Comparison of ENCODE assay signal across 17 cellular contexts in genomic region chr9:122364117-122364782, GRCh38. TPM values are rescaled to one million over a fixed set of nuclear protein-coding genes. Genes with fewer than 3 reads are reported as not detected.
DNase-seq lines count a peak whose midpoint lies in the region; ATAC-seq and TF ChIP-seq lines count a peak whose summit lies in the region.
"Had no signal": no experiment of that assay in that cellular context is flagged by ENCODE, and none has a peak within 500 bp of the region (broad histone marks: within the 10 kb centered on the region; RNA-seq: fewer than 3 reads in every experiment).

No MANE protein-coding gene starts in this region.

- no peaks in the 10 kb centered on the region for H3K36me3 ChIP-seq in rectal smooth muscle tissue (ENCODE audit: control insufficient read depth, insufficient read depth, low read length)

- no peak overlapping the region for H3K4me3 Mint-ChIP-seq in HFFc6
- H3K4me3 Mint-ChIP-seq: CD8-positive, alpha-beta T cell had no signal

- 0 out of 2 replicates have a peak overlapping the region, but pooled peaks have one; percentile 17 for H3K27ac Mint-ChIP-seq in HFFc6
- H3K27ac Mint-ChIP-seq: CD8-positive, alpha-beta T cell had no signal

- peaks cover 8% of the 10 kb centered on the region; the same call in 1 of the 2 replicates for H3K36me3 Mint-ChIP-seq in HFFc6 (ENCODE audit: low read depth)
- H3K36me3 Mint-ChIP-seq: CD8-positive, alpha-beta T cell had no signal

- peaks cover 50% of the 10 kb centered on the region for H3K4me1 Mint-ChIP-seq in HFFc6 (ENCODE audit: low read depth)

- H3K4me1 ChIP-seq in rectal smooth muscle tissue (ENCODE audit: control insufficient read depth, insufficient read depth, low read length): peaks cover 10% of the 10 kb centered on the region

- ATAC-seq in esophagus mucosa (peak; percentile 24), GM21825 (IDR thresholded peaks at IDR 0.05; ENCODE audit: unreplicated experiment) (no peak), GM18907 (IDR thresholded peaks at IDR 0.05; ENCODE audit: unreplicated experiment) (no peak)
- ATAC-seq: CD8-positive, alpha-beta T cell; HCT116 had no signal

- no peak overlapping the region for H3K4me3 ChIP-seq in rectal smooth muscle tissue (ENCODE audit: low read length)
- H3K4me3 ChIP-seq: PC-9 had no signal

- H3K27me3 ChIP-seq in rectal smooth muscle tissue (ENCODE audit: control insufficient read depth, insufficient read depth, low read length): no peaks in the 10 kb centered on the region

- H3K27ac ChIP-seq in rectal smooth muscle tissue (ENCODE audit: low read depth, low read length): peak overlapping the region; percentile 43
- H3K27ac ChIP-seq: HL-60, PC-9 had no signal

- H3K9me3 Mint-ChIP-seq in HFFc6: no peaks in the 10 kb centered on the region

- peaks cover 4% of the 10 kb centered on the region for H3K27me3 Mint-ChIP-seq in HFFc6 (ENCODE audit: insufficient read depth)

- no peak overlapping the region for H3K9ac ChIP-seq in rectal smooth muscle tissue (ENCODE audit: low read length)

- no peak for TF ChIP-seq CTCF in HFFc6 (IDR thresholded peaks at IDR 0.05)

- DNase-seq in HFFc6: no peak
- DNase-seq in amniotic epithelial cell (ENCODE audit: low read depth): peak; percentile 70
- no peak for DNase-seq in SKM-1 treated with dmso at 0.1 percent for 144 hours (lab: John Stamatoyannopoulos, UW; ENCODE audit: unreplicated experiment)
- DNase-seq: CD8-positive, alpha-beta T cell; KBM-7; NCI-H1048; NCI-H1694 treated with DMSO at 0.1 percent for 48 hours; NCI-H446 treated with DMSO at 0.1 percent for 48 hours; NCI-H748 treated with DMSO at 0.1 percent for 48 hours; PC-9; SHP77 had no signal

RNA-seq across cellular contexts. Expression of gene PTGS1, which starts 6.6 kb away (rescaled TPM):
- total RNA-seq in HFFc6 (2021; fragmentation: NEBNext Ultra II Directional; extraction: Animal tissue kit (Norgen Biotek cat#: 25700)): 100 to 1,000 TPM in 3 of 6 experiments, 10 to 100 TPM in 3; 33.0 to 122 (median 102) TPM
- total RNA-seq in esophagus mucosa: 29.9 TPM
- total RNA-seq: CD8-positive, alpha-beta T cell had no signal
